ENCODE assay signal across 20 cellular contexts in the genomic region with DNA sequence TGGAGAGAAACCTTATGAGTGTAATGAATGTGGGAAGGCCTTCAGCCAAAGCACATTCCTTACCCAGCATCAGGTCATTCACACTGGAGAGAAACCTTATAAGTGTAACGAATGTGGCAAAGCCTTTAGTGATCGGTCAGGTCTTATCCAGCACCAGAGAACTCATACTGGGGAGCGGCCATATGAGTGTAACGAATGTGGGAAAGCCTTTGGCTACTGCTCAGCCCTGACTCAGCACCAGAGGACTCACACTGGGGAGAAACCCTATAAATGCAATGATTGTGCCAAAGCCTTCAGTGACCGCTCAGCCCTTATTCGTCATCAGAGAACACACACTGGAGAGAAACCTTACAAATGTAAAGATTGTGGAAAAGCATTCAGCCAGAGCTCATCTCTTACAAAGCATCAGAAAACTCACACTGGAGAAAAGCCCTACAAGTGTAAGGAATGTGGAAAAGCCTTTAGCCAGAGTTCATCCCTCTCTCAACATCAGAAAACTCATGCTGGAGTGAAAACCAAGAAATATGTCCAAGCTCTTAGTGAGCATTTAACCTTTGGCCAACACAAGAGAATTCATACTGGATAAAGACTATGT. TPM values are rescaled to one million over a fixed set of nuclear protein-coding genes. Genes with fewer than 3 reads are reported as not detected.
DNase-seq lines count a peak whose midpoint lies in the region; ATAC-seq, FAIRE-seq and TF ChIP-seq lines count a peak whose summit lies in the region.
"Had no signal": no experiment of that assay in that cellular context is flagged by ENCODE, and none has a peak within 500 bp of the region (broad histone marks: within the 10 kb centered on the region; RNA-seq: fewer than 3 reads in every experiment).

No MANE protein-coding gene starts in this region.

- H3K4me3 ChIP-seq in BLaER1 (peak overlapping the region; percentile 19), GM23248 (no peak overlapping the region), K562 (no peak overlapping the region), mesendoderm (ENCODE audit: low read length) (peak overlapping the region; percentile 18)
- H3K4me3 ChIP-seq: SJSA1 had no signal

- ATAC-seq in K562: no peak
- ATAC-seq: PC-3 had no signal

- TF ChIP-seq RAD21 in K562 (CRISPR knock-in tag; conservative IDR thresholded peaks at IDR 0.05 in 1 of 2, IDR thresholded peaks at IDR 0.05 in 1 of 2): no peak

- peaks cover 100% of the 10 kb centered on the region for H3K9me3 ChIP-seq in BLaER1
- peaks cover 20% of the 10 kb centered on the region for H3K9me3 ChIP-seq in GM23248 (ENCODE audit: low read depth)
- peaks cover 9% of the 10 kb centered on the region; the same call in 1 of the 2 replicates for H3K9me3 ChIP-seq in K562 (replicated peaks; ENCODE audit: control insufficient read depth, insufficient read depth, low read depth, low read length)

- H4K20me1 ChIP-seq in BLaER1: no peaks in the 10 kb centered on the region
- H4K20me1 ChIP-seq in GM23248 (ENCODE audit: insufficient read depth): no peaks in the 10 kb centered on the region
- no peaks in the 10 kb centered on the region for H4K20me1 ChIP-seq in K562 (replicated peaks; ENCODE audit: control insufficient read depth, insufficient read depth, low read length)

- H3K9me2 ChIP-seq in GM23248 (ENCODE audit: insufficient read depth): no peaks in the 10 kb centered on the region

- H3K9ac ChIP-seq in BLaER1 (no peak overlapping the region), GM23248 (no peak overlapping the region), K562 (ENCODE audit: insufficient read depth in 1 of 2, low read depth in 2 of 2, low read length in 2 of 2) (no peak overlapping the region), mesendoderm (ENCODE audit: low read length) (no peak overlapping the region)

- no peak overlapping the region for H2AK5ac ChIP-seq in mesendoderm (ENCODE audit: low read length)

- H2BK15ac ChIP-seq in mesendoderm (replicated peaks; ENCODE audit: low read depth): no peak overlapping the region

- no peak overlapping the region for H2BK5ac ChIP-seq in mesendoderm (ENCODE audit: low read length)

- H3F3A ChIP-seq in GM23248 (ENCODE audit: insufficient read depth): no peaks in the 10 kb centered on the region

- H2AFZ ChIP-seq in GM23248 (no peak overlapping the region), K562 (ENCODE audit: low read depth, low read length) (no peak overlapping the region)

- H4K8ac ChIP-seq in mesendoderm (ENCODE audit: low read depth, low read length): no peak overlapping the region

- no peaks in the 10 kb centered on the region for H3K9me1 ChIP-seq in K562 (ENCODE audit: control insufficient read depth, insufficient read depth, low read length)

- CTCF ChIA-PET in K562 (lab: Yijun Ruan, JAX; ENCODE audit: low intra/inter-chr PET ratio): no interaction called here

- DNase-seq in GM23248 (peak; percentile 13), K562 (ENCODE audit: extremely low read depth in 1 of 4, low spot score in 3 of 4) (no peak), mesendoderm (peak; percentile 13), cerebellar cortex (ENCODE audit: low spot score) (no peak), amniotic stem cell (lab: John Stamatoyannopoulos, UW) (no peak), HuH-7 (ENCODE audit: low spot score) (no peak)
- DNase-seq: Calu3; CD4-positive, alpha-beta T cell; DND-41; MV-4-11; NCI-H1417; NCI-H2029; NCI-H748 treated with DMSO at 0.1 percent for 48 hours; PC-3 had no signal

- no peak for TF ChIP-seq POLR2A in K562 (conservative IDR thresholded peaks at IDR 0.05)

- no peaks in the 10 kb centered on the region for H3K79me1 ChIP-seq in mesendoderm (ENCODE audit: low read length)

- no peak overlapping the region for H3K4ac ChIP-seq in mesendoderm (ENCODE audit: low read depth, low read length)

- intact Hi-C loops in K562 (cut with micrococcal nuclease): no loop called here

- in situ Hi-C loops in GM23248 (cut with MboI) (no loop called here), K562 (cut with MboI) (no loop called here)

- POLR2A ChIA-PET in K562 (lab: Yijun Ruan, JAX): no interaction called here

- 95 to 96% methylated on average over 6 of the region's 6 CpGs for WGBS in GM23248 (ENCODE audit: low coverage in 1 of 2, low lambda C conversion rate in 2 of 2, missing lambda C conversion rate in 2 of 2), 2 experiments
- 0% methylated on average over 6 of the region's 6 CpGs for WGBS in K562 (ENCODE audit: insufficient coverage, low coverage, missing lambda C conversion rate)
- no CpG with 5 or more reads among the region's 6 CpGs for WGBS in mesendoderm (ENCODE audit: extremely low coverage, insufficient coverage, low lambda C conversion rate)

- BruUV-seq in K562 (replicated peaks; lab: Mats Ljungman, UMichigan): no TSS peak

- H3K79me2 ChIP-seq in GM23248 (ENCODE audit: insufficient read depth) (no peaks in the 10 kb centered on the region), K562 (ENCODE audit: control insufficient read depth, insufficient read depth, low read length) (no peaks in the 10 kb centered on the region), mesendoderm (ENCODE audit: control insufficient read depth, insufficient read depth, low read length) (no peaks in the 10 kb centered on the region)

- H4K5ac ChIP-seq in mesendoderm (ENCODE audit: low read length): no peak overlapping the region

- no peaks in the 10 kb centered on the region for H3K27me3 ChIP-seq in BLaER1
- H3K27me3 ChIP-seq in GM23248 (replicated peaks; ENCODE audit: insufficient read depth): no peaks in the 10 kb centered on the region
- no peaks in the 10 kb centered on the region for H3K27me3 ChIP-seq in K562 (ENCODE audit: control insufficient read depth in 2 of 2, insufficient read depth in 2 of 2, low read length in 2 of 2)
- H3K27me3 ChIP-seq in mesendoderm (ENCODE audit: insufficient read depth, low read length, poor library complexity): no peaks in the 10 kb centered on the region
- H3K27me3 ChIP-seq: SJSA1 had no signal

- no peak for TF ChIP-seq CTCF in K562 (IDR thresholded peaks at IDR 0.05 in 2 of 3, conservative IDR thresholded peaks at IDR 0.05 in 1 of 3; ENCODE audit: insufficient read depth in 2 of 3, low read depth in 1 of 3, low read length in 3 of 3)

- no peak for TF ChIP-seq EP300 in K562 (IDR thresholded peaks at IDR 0.05; ENCODE audit: low read length)

- no peak overlapping the region for H3K4me2 ChIP-seq in BLaER1
- H3K4me2 ChIP-seq in GM23248 (ENCODE audit: unreplicated experiment): no peak overlapping the region
- H3K4me2 ChIP-seq in K562 (ENCODE audit: insufficient read depth, low read length): no peak overlapping the region
- H3K4me2 ChIP-seq in mesendoderm (ENCODE audit: low read length): no peak overlapping the region

- no peak overlapping the region for H2BK120ac ChIP-seq in mesendoderm (ENCODE audit: low read depth, low read length)

- H3K4me1 ChIP-seq in BLaER1 (no peaks in the 10 kb centered on the region), GM23248 (ENCODE audit: insufficient read depth) (no peaks in the 10 kb centered on the region), K562 (replicated peaks in 1 of 2; ENCODE audit: control insufficient read depth in 2 of 2, insufficient read depth in 2 of 2, low read length in 2 of 2) (no peaks in the 10 kb centered on the region), mesendoderm (ENCODE audit: control insufficient read depth, low read depth, low read length) (no peaks in the 10 kb centered on the region)
- H3K4me1 ChIP-seq: SJSA1 had no signal

- H3K27ac ChIP-seq in BLaER1: no peak overlapping the region
- no peak overlapping the region for H3K27ac ChIP-seq in GM23248
- no peak overlapping the region for H3K27ac ChIP-seq in K562 (ENCODE audit: extremely low read depth, low read depth, low read length)
- H3K27ac ChIP-seq in mesendoderm (ENCODE audit: low read depth, low read length): no peak overlapping the region
- H3K27ac ChIP-seq: SJSA1 had no signal

- H3K56ac ChIP-seq in mesendoderm (ENCODE audit: low read length): no peak overlapping the region

- peaks cover 100% of the 10 kb centered on the region for H3K36me3 ChIP-seq in BLaER1
- H3K36me3 ChIP-seq in GM23248 (ENCODE audit: low read depth): peaks cover 50% of the 10 kb centered on the region
- no peaks in the 10 kb centered on the region for H3K36me3 ChIP-seq in K562 (ENCODE audit: control insufficient read depth, insufficient read depth, low read length)
- H3K36me3 ChIP-seq in mesendoderm (ENCODE audit: control insufficient read depth, insufficient read depth, low read length): peaks cover 6% of the 10 kb centered on the region
- H3K36me3 ChIP-seq: SJSA1 had no signal

- no peak overlapping the region for H3K23ac ChIP-seq in mesendoderm (ENCODE audit: low read length)

- no peak overlapping the region for H3K18ac ChIP-seq in mesendoderm (ENCODE audit: low read length)

- FAIRE-seq in K562 (lab: Jason Lieb, UNC): no peak
- FAIRE-seq: G401.6, GM12892, H54 had no signal

RNA-seq across cellular contexts. Expression of a gene that starts 7.8 kb away (rescaled TPM):
- 1.9 and 3.0 TPM in 2 replicates for total RNA-seq in GM23248 (2014; rRNA removed; shearing (Covaris generic))
- polyA plus RNA-seq in GM23248 (2016; fragmentation: Nextera tagmentation; extraction: Ambion mirVana) (0.79 and 1.0 TPM in 2 replicates), K562 (2011; rRNA removed) (not detected in 2 replicates), K562 (2014; fragmentation: Illumina TruSeq; extraction: Trizol) (not detected in 2 replicates), K562 (2014; fragmentation: Nextera tagmentation; extraction: Ambion mirVana) (not detected), K562 (2014; rRNA removed) (0.09 TPM in 1 of 2 replicates, not detected in the other)
- total RNA-seq in K562 (2011; cell fraction: chromatin; rRNA removed; ENCODE audit: low replicate concordance): 0.37 TPM in 1 of 2 replicates, not detected in the other
- not detected in 2 replicates for total RNA-seq in K562 (2011; cell fraction: nucleolus; rRNA removed)
- total RNA-seq in K562 (2011; cell fraction: nucleoplasm; rRNA removed): not detected in 2 replicates
- total RNA-seq in K562 (2014; rRNA removed) (0.08 TPM in 1 of 2 replicates, not detected in the other), K562 (2014; rRNA removed; fragmentation: Illumina TruSeq; extraction: Trizol) (0.07 and 0.10 TPM in 2 replicates), K562 (2015; rRNA removed; fragmentation: Illumina TruSeq; extraction: Trizol) (not detected in 2 replicates), K562 (2021) (0.13 and 0.29 TPM in 2 replicates)
- not detected in 2 replicates for polyA plus RNA-seq in K562 (2011; cell fraction: cytosol; rRNA removed)
- polyA plus RNA-seq in K562 (2011; cell fraction: nucleus; rRNA removed): not detected in 2 replicates
- polyA plus RNA-seq in K562 (2012): not detected in 2 replicates
- polyA minus RNA-seq in K562 (2011; rRNA and poly(A)+ RNA removed): not detected in 2 replicates
- not detected in 2 replicates for polyA minus RNA-seq in K562 (2011; cell fraction: cytosol; rRNA and poly(A)+ RNA removed)
- polyA minus RNA-seq in K562 (2011; cell fraction: nucleus; rRNA and poly(A)+ RNA removed): not detected in 2 replicates
- 2.5 TPM for polyA plus RNA-seq in mesendoderm (2013, experiment 1 of 2)
- 2.5 TPM for polyA plus RNA-seq in mesendoderm (2013, experiment 2 of 2)
- total RNA-seq: HT-29, PC-3 had no signal

RNA-seq across cellular contexts. Expression of a gene that starts 49.5 kb away (rescaled TPM):
- 5.6 and 7.6 TPM in 2 replicates for total RNA-seq in GM23248 (2014; rRNA removed; shearing (Covaris generic))
- polyA plus RNA-seq in GM23248 (2016; fragmentation: Nextera tagmentation; extraction: Ambion mirVana) (3.3 and 4.3 TPM in 2 replicates), K562 (2011; rRNA removed) (3.6 and 3.9 TPM in 2 replicates), K562 (2014; fragmentation: Illumina TruSeq; extraction: Trizol) (2.8 and 3.4 TPM in 2 replicates), K562 (2014; fragmentation: Nextera tagmentation; extraction: Ambion mirVana) (1 to 10 TPM; 3.3 to 4.2 TPM), K562 (2014; rRNA removed) (1.6 and 2.0 TPM in 2 replicates)
- total RNA-seq in K562 (2011; cell fraction: chromatin; rRNA removed; ENCODE audit: low replicate concordance): 4.1 and 7.4 TPM in 2 replicates
- 3.7 and 5.2 TPM in 2 replicates for total RNA-seq in K562 (2011; cell fraction: nucleolus; rRNA removed)
- 4.3 and 4.4 TPM in 2 replicates for total RNA-seq in K562 (2011; cell fraction: nucleoplasm; rRNA removed)
- total RNA-seq in K562 (2014; rRNA removed) (2.3 and 2.9 TPM in 2 replicates), K562 (2014; rRNA removed; fragmentation: Illumina TruSeq; extraction: Trizol) (3.2 and 3.9 TPM in 2 replicates), K562 (2015; rRNA removed; fragmentation: Illumina TruSeq; extraction: Trizol) (3.4 and 4.5 TPM in 2 replicates), K562 (2021) (2.2 and 2.5 TPM in 2 replicates)
- 2.0 and 2.7 TPM in 2 replicates for polyA plus RNA-seq in K562 (2011; cell fraction: cytosol; rRNA removed)
- 2.9 and 3.7 TPM in 2 replicates for polyA plus RNA-seq in K562 (2011; cell fraction: nucleus; rRNA removed)
- 1.6 and 1.9 TPM in 2 replicates for polyA plus RNA-seq in K562 (2012)
- polyA minus RNA-seq in K562 (2011; rRNA and poly(A)+ RNA removed): 6.2 and 8.0 TPM in 2 replicates
- polyA minus RNA-seq in K562 (2011; cell fraction: cytosol; rRNA and poly(A)+ RNA removed): 2.6 and 2.8 TPM in 2 replicates
- 2.7 and 3.1 TPM in 2 replicates for polyA minus RNA-seq in K562 (2011; cell fraction: nucleus; rRNA and poly(A)+ RNA removed)
- polyA plus RNA-seq in mesendoderm (2013, experiment 1 of 2): 0.73 TPM
- polyA plus RNA-seq in mesendoderm (2013, experiment 2 of 2): 0.62 TPM

RNA-seq across cellular contexts. Expression of a gene that starts 55.5 kb away (rescaled TPM):
- 8.1 and 12.8 TPM in 2 replicates for total RNA-seq in GM23248 (2014; rRNA removed; shearing (Covaris generic))
- 5.3 and 5.6 TPM in 2 replicates for polyA plus RNA-seq in GM23248 (2016; fragmentation: Nextera tagmentation; extraction: Ambion mirVana)
- 29.4 and 53.1 TPM in 2 replicates for total RNA-seq in K562 (2011; cell fraction: chromatin; rRNA removed; ENCODE audit: low replicate concordance)
- total RNA-seq in K562 (2011; cell fraction: nucleolus; rRNA removed): 26.8 and 30.5 TPM in 2 replicates
- total RNA-seq in K562 (2011; cell fraction: nucleoplasm; rRNA removed): 35.5 and 54.2 TPM in 2 replicates
- total RNA-seq in K562 (2014; rRNA removed): 7.5 and 8.7 TPM in 2 replicates
- 11.2 and 11.9 TPM in 2 replicates for total RNA-seq in K562 (2014; rRNA removed; fragmentation: Illumina TruSeq; extraction: Trizol)
- 11.2 and 11.4 TPM in 2 replicates for total RNA-seq in K562 (2015; rRNA removed; fragmentation: Illumina TruSeq; extraction: Trizol)
- 13.8 and 15.5 TPM in 2 replicates for total RNA-seq in K562 (2021)
- polyA plus RNA-seq in K562 (2011; rRNA removed): 17.7 and 21.9 TPM in 2 replicates
- polyA plus RNA-seq in K562 (2011; cell fraction: cytosol; rRNA removed): 6.3 and 9.8 TPM in 2 replicates
- 37.4 and 38.9 TPM in 2 replicates for polyA plus RNA-seq in K562 (2011; cell fraction: nucleus; rRNA removed)
- 9.6 and 13.4 TPM in 2 replicates for polyA plus RNA-seq in K562 (2012)
- 11.2 and 11.7 TPM in 2 replicates for polyA plus RNA-seq in K562 (2014; fragmentation: Illumina TruSeq; extraction: Trizol)
- polyA plus RNA-seq in K562 (2014; fragmentation: Nextera tagmentation; extraction: Ambion mirVana): 10 to 100 TPM; 10.0 to 11.0 TPM
- polyA plus RNA-seq in K562 (2014; rRNA removed): 13.0 and 14.7 TPM in 2 replicates
- polyA minus RNA-seq in K562 (2011; rRNA and poly(A)+ RNA removed): 13.8 and 19.2 TPM in 2 replicates
- polyA minus RNA-seq in K562 (2011; cell fraction: cytosol; rRNA and poly(A)+ RNA removed): 7.1 and 7.4 TPM in 2 replicates
- polyA minus RNA-seq in K562 (2011; cell fraction: nucleus; rRNA and poly(A)+ RNA removed): 19.9 and 33.3 TPM in 2 replicates
- polyA plus RNA-seq in mesendoderm (2013, experiment 1 of 2): 5.6 TPM
- 6.2 TPM for polyA plus RNA-seq in mesendoderm (2013, experiment 2 of 2)

RNA-seq across cellular contexts. Expression of a gene that starts 59.1 kb away (rescaled TPM):
- total RNA-seq in GM23248 (2014; rRNA removed; shearing (Covaris generic)): 0.22 TPM in 1 of 2 replicates, not detected in the other
- polyA plus RNA-seq in GM23248 (2016; fragmentation: Nextera tagmentation; extraction: Ambion mirVana) (0.25 TPM in 1 of 2 replicates, not detected in the other), K562 (2011; rRNA removed) (not detected in 2 replicates), K562 (2014; fragmentation: Illumina TruSeq; extraction: Trizol) (not detected in 2 replicates), K562 (2014; fragmentation: Nextera tagmentation; extraction: Ambion mirVana) (not detected), K562 (2014; rRNA removed) (not detected in 2 replicates)
- not detected in 2 replicates for total RNA-seq in K562 (2011; cell fraction: chromatin; rRNA removed; ENCODE audit: low replicate concordance)
- total RNA-seq in K562 (2011; cell fraction: nucleolus; rRNA removed): not detected in 2 replicates
- not detected in 2 replicates for total RNA-seq in K562 (2011; cell fraction: nucleoplasm; rRNA removed)
- total RNA-seq in K562 (2014; rRNA removed) (not detected in 2 replicates), K562 (2014; rRNA removed; fragmentation: Illumina TruSeq; extraction: Trizol) (not detected in 2 replicates), K562 (2015; rRNA removed; fragmentation: Illumina TruSeq; extraction: Trizol) (not detected in 2 replicates), K562 (2021) (0.07 TPM in 1 of 2 replicates, not detected in the other)
- not detected in 2 replicates for polyA plus RNA-seq in K562 (2011; cell fraction: cytosol; rRNA removed)
- polyA plus RNA-seq in K562 (2011; cell fraction: nucleus; rRNA removed): not detected in 2 replicates
- not detected in 2 replicates for polyA plus RNA-seq in K562 (2012)
- not detected in 2 replicates for polyA minus RNA-seq in K562 (2011; rRNA and poly(A)+ RNA removed)
- not detected in 2 replicates for polyA minus RNA-seq in K562 (2011; cell fraction: cytosol; rRNA and poly(A)+ RNA removed)
- under 0.01 TPM in 1 of 2 replicates, not detected in the other for polyA minus RNA-seq in K562 (2011; cell fraction: nucleus; rRNA and poly(A)+ RNA removed)
- 2.9 TPM for polyA plus RNA-seq in mesendoderm (2013, experiment 1 of 2)
- 3.7 TPM for polyA plus RNA-seq in mesendoderm (2013, experiment 2 of 2)

Comparison
In these comparisons a context has a peak if more than half of its experiments do, and no peak if none do; other contexts are left out.
1. H3K4me3 ChIP-seq: peak in BLaER1 (single experiment) and mesendoderm (single experiment); none in GM23248 (single experiment) and K562 (single experiment).
2. DNase-seq: peak in GM23248 (single experiment) and mesendoderm (single experiment); none in K562 (0 of 4), cerebellar cortex (single experiment), amniotic stem cell (single experiment) and HuH-7 (single experiment).